ENCODE assay signal across 11 cellular contexts in the genomic region with DNA sequence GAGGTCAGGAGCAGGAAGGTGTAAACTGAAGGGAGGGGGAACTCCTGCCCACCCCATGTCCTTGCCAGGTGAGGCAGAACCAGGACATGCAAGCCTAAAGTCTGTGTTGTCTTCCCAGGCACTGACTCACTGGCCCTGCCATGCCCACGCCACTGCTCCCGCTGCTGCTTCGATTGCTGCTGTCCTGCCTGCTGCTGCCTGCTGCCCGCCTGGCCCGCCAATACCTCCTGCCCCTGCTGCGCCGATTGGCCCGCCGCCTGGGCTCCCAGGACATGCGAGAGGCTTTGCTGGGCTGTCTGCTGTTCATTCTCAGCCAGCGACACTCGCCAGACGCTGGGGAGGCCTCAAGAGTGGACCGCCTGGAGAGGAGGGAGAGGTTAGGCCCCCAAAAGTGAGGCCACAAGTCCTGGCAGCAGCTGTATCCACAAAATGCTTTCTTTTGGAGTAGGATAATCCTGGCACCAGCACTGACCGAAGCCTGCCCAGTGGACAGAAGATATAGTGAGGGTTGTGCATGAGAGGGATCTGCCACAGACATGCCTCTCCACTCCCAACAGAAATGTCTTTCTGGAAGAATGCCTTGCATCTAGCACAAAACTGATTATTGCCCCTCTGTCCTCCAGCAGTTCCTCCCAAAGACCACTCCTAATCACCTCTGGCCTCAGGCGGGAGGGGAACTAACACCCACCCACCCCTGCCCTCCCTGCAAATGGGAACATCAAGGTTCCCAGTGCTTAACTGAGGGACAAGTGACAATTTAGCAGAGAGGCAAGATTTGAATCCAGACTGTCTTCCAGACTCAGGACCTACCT. TPM values are rescaled to one million over a fixed set of nuclear protein-coding genes. Genes with fewer than 3 reads are reported as not detected.
DNase-seq lines count a peak whose midpoint lies in the region; ATAC-seq and TF ChIP-seq lines count a peak whose summit lies in the region.
"Had no signal": no experiment of that assay in that cellular context is flagged by ENCODE, and none has a peak within 500 bp of the region (broad histone marks: within the 10 kb centered on the region; RNA-seq: fewer than 3 reads in every experiment).

No MANE protein-coding gene starts in this region.

- H3K9me3 ChIP-seq in RWPE2 (ENCODE audit: severe bottlenecking): no peaks in the 10 kb centered on the region
- H3K9me3 ChIP-seq in heart right ventricle: no peaks in the 10 kb centered on the region
- H3K9me3 ChIP-seq in psoas muscle: no peaks in the 10 kb centered on the region
- H3K9me3 ChIP-seq in HAP-1: no peaks in the 10 kb centered on the region

- H3K4me3 Mint-ChIP-seq in activated T-cell treated with anti-CD3 and anti-CD28 coated beads, Interleukin-2, amount 50 U/mL, for 72 hours: no peak overlapping the region

- in situ Hi-C loops in HAP-1 (cut with MboI; ENCODE audit: low sequenced_read_pairs): no loop called here

- peaks cover 21% of the 10 kb centered on the region for H3K4me1 Mint-ChIP-seq in activated T-cell treated with anti-CD3 and anti-CD28 coated beads, Interleukin-2, amount 50 U/mL, for 72 hours (ENCODE audit: low read depth)

- H3K36me3 Mint-ChIP-seq in activated T-cell treated with anti-CD3 and anti-CD28 coated beads, Interleukin-2, amount 50 U/mL, for 72 hours (ENCODE audit: insufficient read depth in 2 of 2): no peaks in the 10 kb centered on the region

- H3K27ac ChIP-seq in RWPE2 (ENCODE audit: poor library complexity, severe bottlenecking): no peak overlapping the region
- H3K27ac ChIP-seq in heart right ventricle: peak overlapping the region; percentile 30 to 98 (median 93)
- peak overlapping the region; percentile 87 for H3K27ac ChIP-seq in psoas muscle

- intact Hi-C loops in heart right ventricle (cut with DNase I): loop anchor here in 3 of 10 donors (5.0 kb wide), 1 partner anchor 45 kb away; no protein-coding TSS in a partner anchor
- intact Hi-C loops in psoas muscle (cut with DNase I): loop anchor here in 1 of 2 donors (5.0 kb wide), 2 partner anchors 35 to 115 kb away; no protein-coding TSS in a partner anchor

- no peaks in the 10 kb centered on the region for H3K9me3 Mint-ChIP-seq in activated T-cell treated with anti-CD3 and anti-CD28 coated beads, Interleukin-2, amount 50 U/mL, for 72 hours
- H3K9me3 Mint-ChIP-seq: activated B cell treated with CpG ODN at 0.5 μM for 24 hours had no signal

- H3K36me3 ChIP-seq in RWPE2 (ENCODE audit: low read depth) (no peaks in the 10 kb centered on the region), heart right ventricle (no peaks in the 10 kb centered on the region), psoas muscle (ENCODE audit: insufficient read depth in 1 of 2, low read depth in 1 of 2) (no peaks in the 10 kb centered on the region), HAP-1 (replicated peaks) (no peaks in the 10 kb centered on the region)

- WGBS in heart right ventricle, 2 donors: 42 to 52% methylated on average over 16 of the region's 16 CpGs
- WGBS in psoas muscle, 3 donors: 23 to 43% (median 33%) methylated on average over 14 to 16 of the region's 16 CpGs

- H3K4me3 ChIP-seq in RWPE2 (ENCODE audit: severe bottlenecking) (no peak overlapping the region), heart right ventricle (peak overlapping the region in 3 of 10 donors; percentile 4 to 24 (median 7)), psoas muscle (no peak overlapping the region), HAP-1 (no peak overlapping the region)

- TF ChIP-seq CTCF in RWPE2 (IDR thresholded peaks at IDR 0.05; ENCODE audit: poor library complexity, severe bottlenecking) (no peak), heart right ventricle (IDR thresholded peaks at IDR 0.05) (no peak), psoas muscle (IDR thresholded peaks at IDR 0.05) (no peak)

- DNase-seq in DMS 273 (lab: John Stamatoyannopoulos, UW; ENCODE audit: unreplicated experiment) (peak; percentile 91), RWPE2 (ENCODE audit: low spot score) (no peak), heart right ventricle (peak; percentile 58 to 79), psoas muscle (peak; percentile 73 to 89), HAP-1 (ENCODE audit: low spot score in 2 of 2) (no peak), NOMO-1 treated with dmso at 0.1 percent for 144 hours (lab: John Stamatoyannopoulos, UW; ENCODE audit: unreplicated experiment) (no peak)
- DNase-seq in activated T-cell treated with anti-CD3 and anti-CD28 coated beads, Interleukin-2, amount 50 U/mL, for 72 hours: no peak
- DNase-seq: activated B cell treated with CpG ODN at 0.5 μM for 24 hours, NCI-H1436 treated with DMSO at 0.1 percent for 48 hours had no signal

- H3K4me1 ChIP-seq in RWPE2 (ENCODE audit: insufficient read depth, poor library complexity, severe bottlenecking): peaks cover 4% of the 10 kb centered on the region
- H3K4me1 ChIP-seq in heart right ventricle: peaks cover 21 to 68% (median 59%) of the 10 kb centered on the region in 9 donors
- H3K4me1 ChIP-seq in psoas muscle: peaks cover 37% of the 10 kb centered on the region
- peaks cover 16% of the 10 kb centered on the region for H3K4me1 ChIP-seq in HAP-1

- no peak overlapping the region for H3K27ac Mint-ChIP-seq in activated T-cell treated with anti-CD3 and anti-CD28 coated beads, Interleukin-2, amount 50 U/mL, for 72 hours

- H3K27me3 ChIP-seq in RWPE2 (ENCODE audit: insufficient read depth, poor library complexity, severe bottlenecking) (no peaks in the 10 kb centered on the region), heart right ventricle (no peaks in the 10 kb centered on the region), psoas muscle (ENCODE audit: insufficient read depth in 3 of 3, low read length in 2 of 3) (no peaks in the 10 kb centered on the region), HAP-1 (ENCODE audit: low read depth) (no peaks in the 10 kb centered on the region)

- ATAC-seq in RWPE2 (ENCODE audit: low read depth): peak; percentile 32; the same call in 1 of the 3 replicates
- ATAC-seq in heart right ventricle: peak in 4 of 8 donors; percentile 5 to 19 (median 8)
- peak; percentile 49 to 68 (median 62) for ATAC-seq in psoas muscle
- ATAC-seq in activated T-cell treated with anti-CD3 and anti-CD28 coated beads, Interleukin-2, amount 50 U/mL, for 72 hours (replicated peaks in 1 of 2): no peak
- no peak for ATAC-seq in HG02610 (IDR thresholded peaks at IDR 0.05; ENCODE audit: unreplicated experiment)

- H3K27me3 Mint-ChIP-seq in activated T-cell treated with anti-CD3 and anti-CD28 coated beads, Interleukin-2, amount 50 U/mL, for 72 hours (ENCODE audit: low read depth): peaks cover 7% of the 10 kb centered on the region
- H3K27me3 Mint-ChIP-seq: activated B cell treated with CpG ODN at 0.5 μM for 24 hours had no signal

RNA-seq across cellular contexts. Expression of a gene that starts 0.8 kb away (rescaled TPM):
- total RNA-seq in heart right ventricle: 1 to 10 TPM in 2 of 10 donors, under 1 TPM in 3, not detected in 5; 0.41 to 2.3 (median 0.86) TPM
- under 1 TPM in 1 of 2 donors, not detected in 1; 0.91 TPM for polyA plus RNA-seq in heart right ventricle
- under 1 TPM in 3 of 4 donors, not detected in 1; 0.34 to 0.54 (median 0.36) TPM for total RNA-seq in psoas muscle
- under 1 TPM in 2 of 3 donors, not detected in 1; 0.09 to 0.61 TPM for polyA plus RNA-seq in psoas muscle
- not detected for total RNA-seq in activated T-cell treated with anti-CD3 and anti-CD28 coated beads, Interleukin-2, amount 50 U/mL, for 72 hours
- total RNA-seq: activated B cell treated with CpG ODN at 0.5 μM for 24 hours had no signal
- polyA plus RNA-seq: neural cell had no signal

RNA-seq across cellular contexts. Expression of a gene that starts 5.9 kb away (rescaled TPM):
- total RNA-seq in heart right ventricle (100 to 1,000 TPM; 104 to 198 (median 146) TPM), psoas muscle (10 to 100 TPM; 29.6 to 80.7 (median 41.6) TPM)
- polyA plus RNA-seq in heart right ventricle (10 to 100 TPM; 46.3 to 90.9 TPM), psoas muscle (10 to 100 TPM; 29.1 to 39.7 (median 39.1) TPM)
- 10 to 100 TPM; 21.7 to 28.0 TPM for total RNA-seq in activated T-cell treated with anti-CD3 and anti-CD28 coated beads, Interleukin-2, amount 50 U/mL, for 72 hours

RNA-seq across cellular contexts. Expression of a gene that starts 29.4 kb away (rescaled TPM):
- 1,000 to 10,000 TPM in 4 of 10 donors, 100 to 1,000 TPM in 6; 675 to 1,053 (median 920) TPM for total RNA-seq in heart right ventricle
- polyA plus RNA-seq in heart right ventricle: 100 to 1,000 TPM; 235 to 764 TPM
- 1,000 to 10,000 TPM; 1,150 to 1,595 (median 1,339) TPM for total RNA-seq in psoas muscle
- polyA plus RNA-seq in psoas muscle: 1,000 to 10,000 TPM in 2 of 3 donors, 100 to 1,000 TPM in 1; 743 to 1,128 (median 1,033) TPM
- 1,000 to 10,000 TPM in 1 of 2 donors, 100 to 1,000 TPM in 1; 915 to 1,109 TPM for total RNA-seq in activated T-cell treated with anti-CD3 and anti-CD28 coated beads, Interleukin-2, amount 50 U/mL, for 72 hours

RNA-seq across cellular contexts. Expression of a gene that starts 39.8 kb away (rescaled TPM):
- total RNA-seq in heart right ventricle: 10 to 100 TPM; 19.4 to 29.8 (median 23.7) TPM
- 10 to 100 TPM in 1 of 2 donors, 1 to 10 TPM in 1; 9.1 to 27.2 TPM for polyA plus RNA-seq in heart right ventricle
- 10 to 100 TPM; 10.9 to 23.3 (median 18.0) TPM for total RNA-seq in psoas muscle
- polyA plus RNA-seq in psoas muscle: 10 to 100 TPM; 16.0 to 23.6 (median 20.8) TPM
- total RNA-seq in activated T-cell treated with anti-CD3 and anti-CD28 coated beads, Interleukin-2, amount 50 U/mL, for 72 hours: 10 to 100 TPM; 13.9 to 16.9 TPM

RNA-seq across cellular contexts. Expression of a gene that starts 47.8 kb away (rescaled TPM):
- 1 to 10 TPM; 1.5 to 8.7 (median 3.4) TPM for total RNA-seq in heart right ventricle
- 1 to 10 TPM; 5.7 to 5.9 TPM for polyA plus RNA-seq in heart right ventricle
- total RNA-seq in psoas muscle: 1 to 10 TPM; 2.1 to 5.0 (median 3.0) TPM
- 1 to 10 TPM; 2.8 to 5.2 (median 4.0) TPM for polyA plus RNA-seq in psoas muscle
- 10 to 100 TPM; 18.1 to 19.8 TPM for total RNA-seq in activated T-cell treated with anti-CD3 and anti-CD28 coated beads, Interleukin-2, amount 50 U/mL, for 72 hours

Comparison
In these comparisons a context has a peak if more than half of its experiments do, and no peak if none do; other contexts are left out.
1. DNase-seq: peak in DMS 273 (single experiment), heart right ventricle (2 of 2) and psoas muscle (2 of 2); none in RWPE2 (single experiment), activated T-cell treated with anti-CD3 and anti-CD28 coated beads, Interleukin-2, amount 50 U/mL, for 72 hours (0 of 2), HAP-1 (0 of 2) and NOMO-1 treated with dmso at 0.1 percent for 144 hours (single experiment).
2. ATAC-seq: peak in RWPE2 (single experiment) and psoas muscle (4 of 4); none in activated T-cell treated with anti-CD3 and anti-CD28 coated beads, Interleukin-2, amount 50 U/mL, for 72 hours (0 of 2) and HG02610 (single experiment).